ENCODE assay signal across 33 cellular contexts in genomic region chr1:53130878-53131589, GRCh38. TPM values are rescaled to one million over a fixed set of nuclear protein-coding genes. Genes with fewer than 3 reads are reported as not detected.
A peak's percentile ranks its signal among the peaks of the same experiment; 100 is the strongest.
DNase-seq lines count a peak whose midpoint lies in the region; ATAC-seq and TF ChIP-seq lines count a peak whose summit lies in the region.
"Had no signal": no experiment of that assay in that cellular context is flagged by ENCODE, and none has a peak within 500 bp of the region (broad histone marks: within the 10 kb centered on the region; RNA-seq: fewer than 3 reads in every experiment).

No MANE protein-coding gene starts in this region.

- TF ChIP-seq CTCF in IMR-90 (conservative IDR thresholded peaks at IDR 0.05; ENCODE audit: low read depth, low read length): no peak
- TF ChIP-seq CTCF in endodermal cell (conservative IDR thresholded peaks at IDR 0.05): no peak

- no peak for TF ChIP-seq RAD21 in IMR-90 (IDR thresholded peaks at IDR 0.05; ENCODE audit: low read length)

- H3K14ac ChIP-seq in IMR-90 (replicated peaks; ENCODE audit: low read depth, low read length) (no peak overlapping the region), mesenchymal stem cell (ENCODE audit: low read length in 2 of 2) (peak overlapping the region in 1 of 2 experiments; percentile 50)

- POLR2A ChIA-PET in IMR-90 (lab: Charles Lee; ENCODE audit: unreplicated experiment): no interaction called here

- H3K27me3 Mint-ChIP-seq in endodermal cell (ENCODE audit: insufficient read depth): peaks cover 37% of the 10 kb centered on the region
- H3K27me3 Mint-ChIP-seq: CD4-positive, alpha-beta T cell had no signal

- H3K79me1 ChIP-seq in IMR-90 (ENCODE audit: low read depth in 1 of 2, low read length in 2 of 2) (no peaks in the 10 kb centered on the region), mesenchymal stem cell (replicated peaks; ENCODE audit: low read length, poor library complexity, severe bottlenecking) (no peaks in the 10 kb centered on the region)

- H3K4me3 ChIP-seq in IMR-90 (ENCODE audit: insufficient read depth, low read depth, low read length) (no peak overlapping the region), endodermal cell (ENCODE audit: low read length) (no peak overlapping the region), mesenchymal stem cell (ENCODE audit: insufficient read depth in 1 of 2, low read depth in 1 of 2, low read length in 2 of 2) (no peak overlapping the region), skeletal muscle tissue (ENCODE audit: low read length in 3 of 3) (no peak overlapping the region)
- H3K4me3 ChIP-seq: A549, breast epithelium, SJCRH30, upper lobe of left lung had no signal

- H3K9ac ChIP-seq in IMR-90 (ENCODE audit: low read depth, low read length) (no peak overlapping the region), endodermal cell (ENCODE audit: extremely low read depth, low read length, poor library complexity, severe bottlenecking) (no peak overlapping the region), mesenchymal stem cell (ENCODE audit: low read length) (peak overlapping the region; percentile 55), skeletal muscle tissue (ENCODE audit: low read depth in 1 of 3, low read length in 3 of 3) (no peak overlapping the region)

- intact Hi-C loops in IMR-90 (cut with micrococcal nuclease): no loop called here

- H3K23ac ChIP-seq in IMR-90 (ENCODE audit: low read depth, low read length) (peak overlapping the region; percentile 23; the same call in 1 of the 2 replicates), mesenchymal stem cell (ENCODE audit: low read length in 2 of 2) (no peak overlapping the region)

- no peaks in the 10 kb centered on the region for H3K9me3 ChIP-seq in IMR-90 (ENCODE audit: control insufficient read depth, insufficient read depth, low read length)
- no peaks in the 10 kb centered on the region for H3K9me3 ChIP-seq in endodermal cell (ENCODE audit: control insufficient read depth, low read length)
- no peaks in the 10 kb centered on the region for H3K9me3 ChIP-seq in mesenchymal stem cell (ENCODE audit: control insufficient read depth, low read length)
- H3K9me3 ChIP-seq in skeletal muscle tissue (ENCODE audit: control insufficient read depth in 3 of 3, low read length in 3 of 3): no peaks in the 10 kb centered on the region
- H3K9me3 ChIP-seq: A549, breast epithelium, SJCRH30, upper lobe of left lung had no signal

- dilution Hi-C loops in IMR-90 (cut with HindIII; ENCODE audit: low sequenced_read_pairs, unreplicated experiment): no loop called here

- H2BK120ac ChIP-seq in IMR-90 (ENCODE audit: low read depth, low read length): peak overlapping the region; percentile 71
- peak overlapping the region; percentile 91 for H2BK120ac ChIP-seq in mesenchymal stem cell (ENCODE audit: low read depth, low read length)

- no peak for TF ChIP-seq POLR2A in IMR-90 (IDR thresholded peaks at IDR 0.05; ENCODE audit: low read depth, low read length)

- no peaks in the 10 kb centered on the region for H3K36me3 Mint-ChIP-seq in endodermal cell (ENCODE audit: low read depth)
- H3K36me3 Mint-ChIP-seq: activated naive CD4-positive, alpha-beta T cell treated with anti-CD3 and anti-CD28 coated beads, Interleukin-2, amount 50 U/mL, for 72 hours had no signal

- H3K4me3 Mint-ChIP-seq in endodermal cell: no peak overlapping the region
- H3K4me3 Mint-ChIP-seq: activated CD8-positive, alpha-beta T cell treated with anti-CD3 and anti-CD28 coated beads, Interleukin-2, amount 10 ng/mL, durations not matched to agents 7 days and 5 days; CD4-positive, alpha-beta T cell; HFFc6; nephron progenitor cell had no signal

- H2BK15ac ChIP-seq in IMR-90 (ENCODE audit: low read depth, low read length): peak overlapping the region; percentile 44; the same call in 2 of the 3 replicates
- H2BK15ac ChIP-seq in mesenchymal stem cell (ENCODE audit: low read depth, poor library complexity, severe bottlenecking): no peak overlapping the region

- no peak overlapping the region for H2BK5ac ChIP-seq in IMR-90 (ENCODE audit: low read depth, low read length, poor library complexity, severe bottlenecking)
- no peak overlapping the region for H2BK5ac ChIP-seq in mesenchymal stem cell (ENCODE audit: low read depth, low read length, poor library complexity, severe bottlenecking)

- H2AFZ ChIP-seq in IMR-90 (replicated peaks; ENCODE audit: low read length, poor library complexity): no peak overlapping the region
- no peak overlapping the region for H2AFZ ChIP-seq in mesenchymal stem cell (ENCODE audit: low read depth, low read length)

- H3K18ac ChIP-seq in IMR-90 (ENCODE audit: low read depth, low read length) (no peak overlapping the region; the same call in 1 of the 2 replicates), mesenchymal stem cell (ENCODE audit: low read depth in 1 of 2, low read length in 2 of 2) (peak overlapping the region; percentile 11 to 54)

- H3K56ac ChIP-seq in IMR-90 (ENCODE audit: extremely low read depth, insufficient read depth, low read length): no peak overlapping the region

- H2BK12ac ChIP-seq in mesenchymal stem cell (ENCODE audit: low read length in 2 of 2): peak overlapping the region; percentile 6 to 65

- H3K27ac ChIP-seq in IMR-90 (ENCODE audit: insufficient read depth, low read length) (no peak overlapping the region), endodermal cell (ENCODE audit: low read depth, low read length) (no peak overlapping the region), mesenchymal stem cell (ENCODE audit: low read length, poor library complexity, severe bottlenecking) (no peak overlapping the region), skeletal muscle tissue (ENCODE audit: low read depth, low read length) (peak overlapping the region; percentile 40)
- H3K27ac ChIP-seq: breast epithelium, SJCRH30, upper lobe of left lung, VCaP had no signal

- peak overlapping the region; percentile 67 for H2BK20ac ChIP-seq in IMR-90 (ENCODE audit: low read depth, low read length)

- H3K4me1 Mint-ChIP-seq in endodermal cell: peaks cover 20% of the 10 kb centered on the region

- H3K36me3 ChIP-seq in IMR-90 (ENCODE audit: control insufficient read depth, insufficient read depth, low read length) (no peaks in the 10 kb centered on the region), endodermal cell (ENCODE audit: control insufficient read depth, insufficient read depth, low read length) (no peaks in the 10 kb centered on the region), mesenchymal stem cell (ENCODE audit: control insufficient read depth in 1 of 2, insufficient read depth in 2 of 2, low read depth in 1 of 2, low read length in 2 of 2) (no peaks in the 10 kb centered on the region), skeletal muscle tissue (ENCODE audit: control insufficient read depth in 3 of 3, insufficient read depth in 3 of 3, low read length in 3 of 3) (no peaks in the 10 kb centered on the region)
- H3K36me3 ChIP-seq: breast epithelium, SJCRH30, upper lobe of left lung had no signal

- WGBS in IMR-90 (ENCODE audit: extremely low coverage in 2 of 2, insufficient read length in 1 of 2), 2 experiments: no CpG with 5 or more reads among the region's 9 CpGs
- WGBS in endodermal cell (ENCODE audit: insufficient coverage in 1 of 2, insufficient read length in 1 of 2), 2 experiments: 91 to 97% methylated on average over 6 to 9 of the region's 9 CpGs
- WGBS in mesenchymal stem cell: 86% methylated on average over 9 of the region's 9 CpGs

- peak overlapping the region in 1 of 2 experiments; percentile 26; a peak in 1 of 4 replicates for H4K8ac ChIP-seq in IMR-90 (ENCODE audit: low read depth in 2 of 2, low read length in 2 of 2)
- H4K8ac ChIP-seq in mesenchymal stem cell (ENCODE audit: low read length): peak overlapping the region; percentile 35

- H4K20me1 ChIP-seq in IMR-90 (ENCODE audit: insufficient read depth, low read length): no peaks in the 10 kb centered on the region

- H2AK5ac ChIP-seq in IMR-90 (ENCODE audit: low read depth, low read length) (peak overlapping the region; percentile 49; the same call in 1 of the 2 replicates), mesenchymal stem cell (ENCODE audit: low read length, severe bottlenecking) (no peak overlapping the region)

- peak overlapping the region; percentile 39 for H2AK9ac ChIP-seq in IMR-90 (replicated peaks; ENCODE audit: low read depth, low read length, poor library complexity)

- no peak overlapping the region for H3K27ac Mint-ChIP-seq in endodermal cell
- H3K27ac Mint-ChIP-seq: activated CD8-positive, alpha-beta T cell treated with anti-CD3 and anti-CD28 coated beads, Interleukin-2, amount 10 ng/mL, durations not matched to agents 7 days and 5 days; activated naive CD4-positive, alpha-beta T cell treated with anti-CD3 and anti-CD28 coated beads, Interleukin-2, amount 50 U/mL, for 72 hours; activated T-helper 2 cell treated with anti-CD3 and anti-CD28 coated beads, Interferon-gamma antibody, Interleukin-2, Interleukin-4, amounts not matched to agents 10 μg/mL and 5 μg/mL and 100 μg/mL, durations not matched to agents 14 hours and 24 hours and 36 hours; CD4-positive, alpha-beta T cell; HFFc6; nephron progenitor cell had no signal

- H3K27me3 ChIP-seq in IMR-90 (ENCODE audit: control insufficient read depth, insufficient read depth, low read length): no peaks in the 10 kb centered on the region
- H3K27me3 ChIP-seq in endodermal cell (ENCODE audit: control insufficient read depth, insufficient read depth, low read length, poor library complexity, severe bottlenecking): no peaks in the 10 kb centered on the region
- H3K27me3 ChIP-seq in mesenchymal stem cell (ENCODE audit: control insufficient read depth in 1 of 2, insufficient read depth in 1 of 2, low read length in 2 of 2): no peaks in the 10 kb centered on the region
- H3K27me3 ChIP-seq in skeletal muscle tissue (ENCODE audit: control insufficient read depth in 3 of 3, insufficient read depth in 3 of 3, low read length in 3 of 3): no peaks in the 10 kb centered on the region
- H3K27me3 ChIP-seq: breast epithelium, SJCRH30, upper lobe of left lung had no signal

- ATAC-seq in IMR-90 (ENCODE audit: low read depth) (no peak), HG03442 (IDR thresholded peaks at IDR 0.05; ENCODE audit: unreplicated experiment) (no peak)
- ATAC-seq: A549; activated CD8-positive, alpha-beta T cell treated with anti-CD3 and anti-CD28 coated beads, Interleukin-2, amount 10 ng/mL, durations not matched to agents 7 days and 5 days; activated naive CD4-positive, alpha-beta T cell treated with anti-CD3 and anti-CD28 coated beads, Interleukin-2, amount 50 U/mL, for 72 hours had no signal

- CTCF ChIA-PET in IMR-90 (lab: Yijun Ruan, JAX): interaction anchor here (0.7 kb wide), 1 partner anchor 202 kb away, joined by 3 read pairs; no protein-coding TSS in a partner anchor

- H3K9me1 ChIP-seq in IMR-90 (ENCODE audit: insufficient read depth, low read length): peaks cover 26% of the 10 kb centered on the region

- peak overlapping the region; percentile 56 for H4K91ac ChIP-seq in IMR-90 (ENCODE audit: insufficient read depth, low read depth, low read length)
- H4K91ac ChIP-seq in mesenchymal stem cell (ENCODE audit: low read length): peak overlapping the region; percentile 52

- in situ Hi-C loops in IMR-90 (cut with MboI; ENCODE audit: low sequenced_read_pairs): no loop called here

- peaks cover 15% of the 10 kb centered on the region for H3K4me1 ChIP-seq in IMR-90 (ENCODE audit: control insufficient read depth, insufficient read depth, low read length)
- no peaks in the 10 kb centered on the region for H3K4me1 ChIP-seq in endodermal cell (ENCODE audit: control insufficient read depth, insufficient read depth, low read length)
- H3K4me1 ChIP-seq in mesenchymal stem cell (ENCODE audit: control insufficient read depth, insufficient read depth, low read depth, low read length): peaks cover 7% of the 10 kb centered on the region
- peaks cover 0 to 5% (median under 1%) of the 10 kb centered on the region in 3 donors for H3K4me1 ChIP-seq in skeletal muscle tissue (ENCODE audit: control insufficient read depth in 3 of 3, insufficient read depth in 3 of 3, low read length in 3 of 3)
- H3K4me1 ChIP-seq: breast epithelium had no signal

- no TSS peak for BruUV-seq in IMR-90 (replicated peaks; lab: Mats Ljungman, UMichigan)

- H3K4ac ChIP-seq in IMR-90 (ENCODE audit: low read depth, low read length) (peak overlapping the region; percentile 51), mesenchymal stem cell (ENCODE audit: low read depth in 1 of 2, low read length in 2 of 2) (peak overlapping the region in 1 of 2 experiments; percentile 60)

- H3K4me2 ChIP-seq in IMR-90 (ENCODE audit: low read depth, low read length): no peak overlapping the region
- no peak overlapping the region for H3K4me2 ChIP-seq in mesenchymal stem cell (ENCODE audit: low read length, poor library complexity, severe bottlenecking)
- H3K4me2 ChIP-seq: A549 had no signal

- DNase-seq in IMR-90 (no peak), endodermal cell (peak; percentile 24), mesenchymal stem cell (no peak), HPDE6-E6E7 (ENCODE audit: extremely low spot score) (no peak), AML-193 (lab: John Stamatoyannopoulos, UW) (no peak), CD1c-positive myeloid dendritic cell (ENCODE audit: extremely low spot score) (no peak)
- DNase-seq: activated CD4-positive, alpha-beta T cell treated with anti-CD3 and anti-CD28 coated beads for 4 hours; activated CD8-positive, alpha-beta T cell treated with anti-CD3 and anti-CD28 coated beads, Interleukin-2, amount 10 ng/mL, durations not matched to agents 7 days and 5 days; anterior cingulate cortex; CD4-positive, alpha-beta T cell; DND-41; GOT3; HFFc6; NCI-H1105; NCI-H187; NCI-H446 treated with DMSO at 0.1 percent for 48 hours; nephron progenitor cell; SJCRH30; stimulated activated CD4-positive, alpha-beta T cell treated with anti-CD3 and anti-CD28 coated beads, Interleukin-4, amount 100 ng/mL, for 1 hour; substantia nigra; SW 1271; T-helper 9 cell had no signal

- H4K5ac ChIP-seq in IMR-90 (ENCODE audit: low read depth, low read length): peak overlapping the region; percentile 22; the same call in 1 of the 2 replicates

- no peaks in the 10 kb centered on the region for H3K9me3 Mint-ChIP-seq in endodermal cell
- H3K9me3 Mint-ChIP-seq: activated naive CD4-positive, alpha-beta T cell treated with anti-CD3 and anti-CD28 coated beads, Interleukin-2, amount 50 U/mL, for 72 hours; activated T-helper 2 cell treated with anti-CD3 and anti-CD28 coated beads, Interferon-gamma antibody, Interleukin-2, Interleukin-4, amounts not matched to agents 10 μg/mL and 5 μg/mL and 100 μg/mL, durations not matched to agents 14 hours and 24 hours and 36 hours; CD4-positive, alpha-beta T cell; HFFc6; nephron progenitor cell had no signal

RNA-seq across cellular contexts. Expression of gene SLC1A7, which starts 11.4 kb away (rescaled TPM):
- total RNA-seq in IMR-90 (2012; rRNA removed): not detected in 2 replicates
- polyA plus RNA-seq in IMR-90 (2012; rRNA removed): 0.05 and 0.06 TPM in 2 replicates
- polyA plus RNA-seq in IMR-90 (2012; cell fraction: cytosol; rRNA removed): 0.09 TPM in 1 of 2 replicates, not detected in the other
- polyA plus RNA-seq in IMR-90 (2012; cell fraction: nucleus; rRNA removed; ENCODE audit: low replicate concordance): 0.37 and 0.40 TPM in 2 replicates
- 1 to 10 TPM; 1.7 to 2.3 TPM for total RNA-seq in endodermal cell
- polyA plus RNA-seq in endodermal cell (2013, experiment 1 of 2): not detected
- 0.12 TPM for polyA plus RNA-seq in endodermal cell (2013, experiment 2 of 2)
- 2.3 TPM for polyA plus RNA-seq in mesenchymal stem cell (2013, experiment 1 of 2)
- polyA plus RNA-seq in mesenchymal stem cell (2013, experiment 2 of 2): 2.2 TPM
- not detected for total RNA-seq in skeletal muscle tissue
- total RNA-seq: activated CD8-positive, alpha-beta T cell treated with anti-CD3 and anti-CD28 coated beads, Interleukin-2, amount 10 ng/mL, durations not matched to agents 7 days and 5 days; activated naive CD4-positive, alpha-beta T cell treated with anti-CD3 and anti-CD28 coated beads, Interleukin-2, amount 50 U/mL, for 72 hours; activated T-helper 2 cell treated with anti-CD3 and anti-CD28 coated beads, Interferon-gamma antibody, Interleukin-2, Interleukin-4, amounts not matched to agents 10 μg/mL and 5 μg/mL and 100 μg/mL, durations not matched to agents 14 hours and 24 hours and 36 hours; CD4-positive, alpha-beta T cell; HT1080; lower leg skin; osteocyte had no signal
